In genomic region chr11:108734956-108735559, GRCh38 we compare ENCODE assay signal across 8 cellular contexts.
DNase-seq lines count a peak whose midpoint lies in the region; ATAC-seq, FAIRE-seq and TF ChIP-seq lines count a peak whose summit lies in the region.

No MANE protein-coding gene starts in this region.

- TF ChIP-seq POLR2A in H54 (IDR thresholded peaks at IDR 0.05; ENCODE audit: low read depth, low read length) = no peak

- no peaks in the 10 kb centered on the region for H3K36me3 ChIP-seq in CD8-positive, alpha-beta T cell (ENCODE audit: insufficient read depth, low read length)
- no peaks in the 10 kb centered on the region; the same call in 1 of the 2 replicates for H3K36me3 ChIP-seq in HAP-1 (replicated peaks)
- no peaks in the 10 kb centered on the region; the same call in 1 of the 2 replicates for H3K36me3 ChIP-seq in WERI-Rb-1
- no peaks in the 10 kb centered on the region for H3K36me3 ChIP-seq in left lung

- POLR2A ChIA-PET in CD8-positive, alpha-beta T cell (lab: Charles Lee) = interaction anchor here (0.6 kb wide), 1 partner anchor 15 kb away, joined by 3 read pairs; no protein-coding TSS in a partner anchor

- peaks cover 13% of the 10 kb centered on the region for H3K4me1 ChIP-seq in CD8-positive, alpha-beta T cell (ENCODE audit: insufficient read depth, low read length)
- peaks cover 4% of the 10 kb centered on the region for H3K4me1 ChIP-seq in HAP-1
- peaks cover 0 to 12% of the 10 kb centered on the region in 2 donors for H3K4me1 ChIP-seq in left lung

- DNase-seq in CD8-positive, alpha-beta T cell = no peak
- DNase-seq in HAP-1 (ENCODE audit: low spot score in 2 of 2) (peak; percentile 14 to 30), WERI-Rb-1 (no peak), left lung (no peak), H54 (ENCODE audit: insufficient read length, low spot score) (no peak), Calu3 (no peak)
- DNase-seq in activated CD4-positive, alpha-beta T cell treated with anti-CD3 and anti-CD28 coated beads for 4 hours = no peak
- DNase-seq in activated naive CD8-positive, alpha-beta T cell treated with anti-CD3 and anti-CD28 coated beads, Interleukin-2, amount 50 U/mL, for 24 hours = no peak

- peaks cover 47% of the 10 kb centered on the region for H3K36me3 Mint-ChIP-seq in CD8-positive, alpha-beta T cell
- H3K36me3 Mint-ChIP-seq in Calu3 (ENCODE audit: insufficient read depth, unreplicated experiment) = no peaks in the 10 kb centered on the region
- H3K36me3 Mint-ChIP-seq in activated naive CD8-positive, alpha-beta T cell treated with anti-CD3 and anti-CD28 coated beads, Interleukin-2, amount 50 U/mL, for 24 hours (ENCODE audit: low read depth) = peaks cover 38% of the 10 kb centered on the region

- CTCF ChIA-PET in CD8-positive, alpha-beta T cell (lab: Charles Lee) = interaction anchor here (0.9 to 2.0 kb wide), 3 partner anchors 11 to 649 kb away, joined by 3 to 6 read pairs (median 4); no protein-coding TSS in a partner anchor
- CTCF ChIA-PET in Calu3 (lab: Charles Lee) = interaction anchor here (0.5 to 1.5 kb wide), 2 partner anchors 22 to 99 kb away, joined by 4 read pairs; no protein-coding TSS in a partner anchor

- no peak for FAIRE-seq in H54 (lab: Jason Lieb, UNC)

- H3K4me1 Mint-ChIP-seq in CD8-positive, alpha-beta T cell (ENCODE audit: low read depth) = peaks cover 28% of the 10 kb centered on the region
- H3K4me1 Mint-ChIP-seq in Calu3 (ENCODE audit: low read depth, unreplicated experiment) = peaks cover 22% of the 10 kb centered on the region
- peaks cover 37% of the 10 kb centered on the region for H3K4me1 Mint-ChIP-seq in activated naive CD8-positive, alpha-beta T cell treated with anti-CD3 and anti-CD28 coated beads, Interleukin-2, amount 50 U/mL, for 24 hours

- no peak overlapping the region for H3K4me3 Mint-ChIP-seq in CD8-positive, alpha-beta T cell
- no peak overlapping the region for H3K4me3 Mint-ChIP-seq in Calu3 (ENCODE audit: low read depth, unreplicated experiment)
- no peak overlapping the region for H3K4me3 Mint-ChIP-seq in activated naive CD8-positive, alpha-beta T cell treated with anti-CD3 and anti-CD28 coated beads, Interleukin-2, amount 50 U/mL, for 24 hours

- no peak overlapping the region for H3K27ac ChIP-seq in CD8-positive, alpha-beta T cell (ENCODE audit: low read depth, low read length)
- no peak overlapping the region for H3K27ac ChIP-seq in WERI-Rb-1
- H3K27ac ChIP-seq in left lung = no peak overlapping the region

- no peaks in the 10 kb centered on the region for H3K9me3 ChIP-seq in CD8-positive, alpha-beta T cell (ENCODE audit: low read length)
- H3K9me3 ChIP-seq in HAP-1 = no peaks in the 10 kb centered on the region
- no peaks in the 10 kb centered on the region for H3K9me3 ChIP-seq in WERI-Rb-1 (ENCODE audit: severe bottlenecking)
- no peaks in the 10 kb centered on the region for H3K9me3 ChIP-seq in left lung

- intact Hi-C loops in CD8-positive, alpha-beta T cell (cut with DNase I, micrococcal nuclease) = no loop called here
- intact Hi-C loops in left lung (cut with DNase I) (no loop called here), Calu3 (cut with micrococcal nuclease; ENCODE audit: unreplicated experiment) (no loop called here)

- no peaks in the 10 kb centered on the region for H3K27me3 Mint-ChIP-seq in CD8-positive, alpha-beta T cell (ENCODE audit: low read depth)
- no peaks in the 10 kb centered on the region for H3K27me3 Mint-ChIP-seq in Calu3 (ENCODE audit: unreplicated experiment)
- H3K27me3 Mint-ChIP-seq in activated naive CD8-positive, alpha-beta T cell treated with anti-CD3 and anti-CD28 coated beads, Interleukin-2, amount 50 U/mL, for 24 hours = no peaks in the 10 kb centered on the region

- no peak overlapping the region for H3K27ac Mint-ChIP-seq in CD8-positive, alpha-beta T cell
- H3K27ac Mint-ChIP-seq in Calu3 (ENCODE audit: unreplicated experiment) = no peak overlapping the region
- H3K27ac Mint-ChIP-seq in activated naive CD8-positive, alpha-beta T cell treated with anti-CD3 and anti-CD28 coated beads, Interleukin-2, amount 50 U/mL, for 24 hours = no peak overlapping the region

- in situ Hi-C loops in HAP-1 (cut with MboI; ENCODE audit: low sequenced_read_pairs) = no loop called here

- no peaks in the 10 kb centered on the region for H3K27me3 ChIP-seq in CD8-positive, alpha-beta T cell (ENCODE audit: insufficient read depth, low read length)
- H3K27me3 ChIP-seq in HAP-1 (ENCODE audit: low read depth) (no peaks in the 10 kb centered on the region), WERI-Rb-1 (ENCODE audit: insufficient read depth, low read depth, severe bottlenecking) (no peaks in the 10 kb centered on the region), left lung (no peaks in the 10 kb centered on the region)

- peak; percentile 39 for ATAC-seq in CD8-positive, alpha-beta T cell
- peak; percentile 33 for ATAC-seq in left lung
- ATAC-seq in activated naive CD8-positive, alpha-beta T cell treated with anti-CD3 and anti-CD28 coated beads, Interleukin-2, amount 50 U/mL, for 24 hours = no peak

- BruUV-seq in Calu3 (replicated peaks; lab: Mats Ljungman, UMichigan) = no TSS peak

- H3K9me3 Mint-ChIP-seq in CD8-positive, alpha-beta T cell = peaks cover 1% of the 10 kb centered on the region
- H3K9me3 Mint-ChIP-seq in Calu3 (ENCODE audit: low read depth, unreplicated experiment) = no peaks in the 10 kb centered on the region
- peaks cover 2% of the 10 kb centered on the region for H3K9me3 Mint-ChIP-seq in activated naive CD8-positive, alpha-beta T cell treated with anti-CD3 and anti-CD28 coated beads, Interleukin-2, amount 50 U/mL, for 24 hours

- H3K4me3 ChIP-seq in CD8-positive, alpha-beta T cell (ENCODE audit: low read depth, low read length) = no peak overlapping the region
- H3K4me3 ChIP-seq in HAP-1 (no peak overlapping the region), WERI-Rb-1 (ENCODE audit: low read depth, low read length) (no peak overlapping the region), left lung (no peak overlapping the region)

- peak; percentile 69 for TF ChIP-seq CTCF in CD8-positive, alpha-beta T cell (IDR thresholded peaks at IDR 0.05)
- TF ChIP-seq CTCF in WERI-Rb-1 (IDR thresholded peaks at IDR 0.05; ENCODE audit: low read depth, low read length) (peak; percentile 38; the same call in 1 of the 2 replicates), left lung (IDR thresholded peaks at IDR 0.05) (peak; percentile 30 to 40), Calu3 (IDR thresholded peaks at IDR 0.05; ENCODE audit: unreplicated experiment) (no peak)

Comparison
In these comparisons a context has a peak if more than half of its experiments do, and no peak if none do; other contexts are left out.
1. DNase-seq: peak in HAP-1 (2 of 2); none in CD8-positive, alpha-beta T cell (0 of 7), WERI-Rb-1 (single experiment), left lung (0 of 2), H54 (single experiment), activated CD4-positive, alpha-beta T cell treated with anti-CD3 and anti-CD28 coated beads for 4 hours (0 of 2), Calu3 (single experiment) and activated naive CD8-positive, alpha-beta T cell treated with anti-CD3 and anti-CD28 coated beads, Interleukin-2, amount 50 U/mL, for 24 hours (single experiment).